Comparison of ENCODE assay signal across 8 cellular contexts in genomic region chr7:158856883-158857668, GRCh38. TPM values are rescaled to one million over a fixed set of nuclear protein-coding genes. Genes with fewer than 3 reads are reported as not detected.
DNase-seq lines count a peak whose midpoint lies in the region; ATAC-seq and TF ChIP-seq lines count a peak whose summit lies in the region.

No MANE protein-coding gene starts in this region.

- H3K9ac ChIP-seq in KMS-11: peak overlapping the region; percentile 57

- DNase-seq in BE2C (no peak), DMS114 treated with DMSO at 0.1 percent for 48 hours (lab: John Stamatoyannopoulos, UW; ENCODE audit: unreplicated experiment) (no peak), NCI-H2107 treated with DMSO at 0.1 percent for 48 hours (lab: John Stamatoyannopoulos, UW; ENCODE audit: unreplicated experiment) (no peak), NOMO-1 treated with dmso at 0.1 percent for 144 hours (lab: John Stamatoyannopoulos, UW; ENCODE audit: unreplicated experiment) (no peak)
- DNase-seq in naive thymus-derived CD8-positive, alpha-beta T cell: peak in 2 of 10 donors; percentile 20 to 22

- intact Hi-C loops in dendritic cell treated with granulocyte-macrophage colony-stimulating factor and Interleukin-4, amounts not matched to agents 40 ng/mL and 50 ng/mL, for 4 days (cut with micrococcal nuclease): loop anchor here (1.0 kb wide), 1 partner anchor 27 kb away; no protein-coding TSS in a partner anchor

- no peaks in the 10 kb centered on the region for H4K20me1 ChIP-seq in KMS-11 (ENCODE audit: insufficient read depth)

- H3K79me2 ChIP-seq in KMS-11 (ENCODE audit: insufficient read depth, low read depth): peaks cover 4% of the 10 kb centered on the region; the same call in 1 of the 2 replicates

- no peaks in the 10 kb centered on the region for H3K4me1 ChIP-seq in BE2C
- peaks cover 20% of the 10 kb centered on the region for H3K4me1 ChIP-seq in KMS-11 (ENCODE audit: low read depth, poor library complexity, severe bottlenecking)

- peak overlapping the region; percentile 90 for H3K27ac Mint-ChIP-seq in dendritic cell treated with granulocyte-macrophage colony-stimulating factor and Interleukin-4, amounts not matched to agents 40 ng/mL and 50 ng/mL, for 4 days
- peak overlapping the region; percentile 43 to 90 (median 68) for H3K27ac Mint-ChIP-seq in naive thymus-derived CD8-positive, alpha-beta T cell

- H3K27ac ChIP-seq in KMS-11: peak overlapping the region; percentile 59

- ATAC-seq in GM21390 (IDR thresholded peaks at IDR 0.05; ENCODE audit: unreplicated experiment): peak; percentile 35
- ATAC-seq in naive thymus-derived CD8-positive, alpha-beta T cell: no peak

- TF ChIP-seq CTCF in BE2C (IDR thresholded peaks at IDR 0.05; ENCODE audit: low read depth, low read length): no peak
- no peak for TF ChIP-seq CTCF in KMS-11 (conservative IDR thresholded peaks at IDR 0.05; ENCODE audit: low read depth, low read length)

- no peaks in the 10 kb centered on the region for H3K9me3 Mint-ChIP-seq in dendritic cell treated with granulocyte-macrophage colony-stimulating factor and Interleukin-4, amounts not matched to agents 40 ng/mL and 50 ng/mL, for 4 days
- no peaks in the 10 kb centered on the region for H3K9me3 Mint-ChIP-seq in naive thymus-derived CD8-positive, alpha-beta T cell

- H3K9me3 ChIP-seq in BE2C: no peaks in the 10 kb centered on the region

- peaks cover 7% of the 10 kb centered on the region for H3K36me3 Mint-ChIP-seq in dendritic cell treated with granulocyte-macrophage colony-stimulating factor and Interleukin-4, amounts not matched to agents 40 ng/mL and 50 ng/mL, for 4 days (ENCODE audit: low read depth)
- H3K36me3 Mint-ChIP-seq in naive thymus-derived CD8-positive, alpha-beta T cell: no peaks in the 10 kb centered on the region

- H2AFZ ChIP-seq in KMS-11 (ENCODE audit: low read depth): peak overlapping the region; percentile 92

- H3K27me3 Mint-ChIP-seq in dendritic cell treated with granulocyte-macrophage colony-stimulating factor and Interleukin-4, amounts not matched to agents 40 ng/mL and 50 ng/mL, for 4 days: no peaks in the 10 kb centered on the region
- no peaks in the 10 kb centered on the region for H3K27me3 Mint-ChIP-seq in naive thymus-derived CD8-positive, alpha-beta T cell

- H3K4me1 Mint-ChIP-seq in dendritic cell treated with granulocyte-macrophage colony-stimulating factor and Interleukin-4, amounts not matched to agents 40 ng/mL and 50 ng/mL, for 4 days (ENCODE audit: low read depth): peaks cover 16% of the 10 kb centered on the region
- peaks cover 12 to 42% (median 28%) of the 10 kb centered on the region in 4 donors for H3K4me1 Mint-ChIP-seq in naive thymus-derived CD8-positive, alpha-beta T cell

- H3K27me3 ChIP-seq in BE2C: no peaks in the 10 kb centered on the region
- no peaks in the 10 kb centered on the region for H3K27me3 ChIP-seq in KMS-11 (ENCODE audit: insufficient read depth, low read depth)

- H3K4me3 ChIP-seq in BE2C (ENCODE audit: low read depth, low read length): peak overlapping the region; percentile 59
- H3K4me3 ChIP-seq in KMS-11 (IDR thresholded peaks at IDR 0.05; ENCODE audit: insufficient read depth, low read depth, low read length): peak overlapping the region; percentile 48

- H3K36me3 ChIP-seq in BE2C (no peaks in the 10 kb centered on the region), KMS-11 (ENCODE audit: insufficient read depth) (no peaks in the 10 kb centered on the region)

- POLR2A ChIA-PET in naive thymus-derived CD8-positive, alpha-beta T cell (lab: Charles Lee): interaction anchor here (0.8 to 1.6 kb wide), 4 partner anchors 27 to 152 kb away, joined by 3 to 11 read pairs (median 8); partner anchors contain the start of gene NCAPG2

- H3K4me2 ChIP-seq in KMS-11: peak overlapping the region; percentile 69

- H3K4me3 Mint-ChIP-seq in dendritic cell treated with granulocyte-macrophage colony-stimulating factor and Interleukin-4, amounts not matched to agents 40 ng/mL and 50 ng/mL, for 4 days: peak overlapping the region; percentile 98
- peak overlapping the region; percentile 64 to 99 (median 96) for H3K4me3 Mint-ChIP-seq in naive thymus-derived CD8-positive, alpha-beta T cell

RNA-seq across cellular contexts. Expression of gene DYNC2I1, which starts 0.7 kb away (rescaled TPM):
- polyA plus RNA-seq in BE2C (2012; ENCODE audit: insufficient read depth, insufficient read length, low read depth): 26.5 TPM
- total RNA-seq in naive thymus-derived CD8-positive, alpha-beta T cell: 10 to 100 TPM; 16.3 to 19.0 TPM
- polyA plus RNA-seq in naive thymus-derived CD8-positive, alpha-beta T cell: 10 to 100 TPM; 14.1 to 22.1 (median 19.8) TPM

RNA-seq across cellular contexts. Expression of gene ESYT2, which starts 27.8 kb away (rescaled TPM):
- 21.7 TPM for polyA plus RNA-seq in BE2C (2012; ENCODE audit: insufficient read depth, insufficient read length, low read depth)
- 100 to 1,000 TPM; 101 to 105 TPM for total RNA-seq in naive thymus-derived CD8-positive, alpha-beta T cell
- polyA plus RNA-seq in naive thymus-derived CD8-positive, alpha-beta T cell: 10 to 100 TPM; 58.6 to 93.3 (median 79.8) TPM
